7 cellular contexts compared by ENCODE assay signal in genomic region chr18:74342416-74343043, GRCh38. TPM values are rescaled to one million over a fixed set of nuclear protein-coding genes. Genes with fewer than 3 reads are reported as not detected.
A peak's percentile ranks its signal among the peaks of the same experiment; 100 is the strongest.
DNase-seq lines count a peak whose midpoint lies in the region; ATAC-seq and TF ChIP-seq lines count a peak whose summit lies in the region.

No MANE protein-coding gene starts in this region.

- CTCF ChIA-PET in PC-9 (lab: Charles Lee): interaction anchor here (0.7 to 1.2 kb wide), 8 partner anchors 143 to 434 kb away, joined by 3 to 9 read pairs (median 4); no protein-coding TSS in a partner anchor

- no peak overlapping the region for H3K27ac Mint-ChIP-seq in naive B cell

- H3K9me2 ChIP-seq in PC-9 (ENCODE audit: insufficient read depth): no peaks in the 10 kb centered on the region

- H3K27ac ChIP-seq in DND-41 (ENCODE audit: low read length): no peak overlapping the region
- H3K27ac ChIP-seq in PC-9: no peak overlapping the region
- no peak overlapping the region for H3K27ac ChIP-seq in dorsolateral prefrontal cortex

- H3K9me3 ChIP-seq in DND-41 (ENCODE audit: insufficient read depth, low read length, severe bottlenecking) (no peaks in the 10 kb centered on the region), PC-9 (ENCODE audit: insufficient read depth, low read depth) (no peaks in the 10 kb centered on the region)

- H3K36me3 Mint-ChIP-seq in naive B cell: no peaks in the 10 kb centered on the region

- POLR2A ChIA-PET in PC-9 (lab: Charles Lee; ENCODE audit: unreplicated experiment): no interaction called here

- no peak overlapping the region for H3K4me2 ChIP-seq in DND-41 (ENCODE audit: insufficient read depth, low read length)
- H3K4me2 ChIP-seq in PC-9: no peak overlapping the region

- peaks cover under 1 to 14% (median 10%) of the 10 kb centered on the region in 3 donors for H3K4me1 Mint-ChIP-seq in naive B cell

- H2AFZ ChIP-seq in DND-41 (ENCODE audit: low read depth, low read length): no peak overlapping the region
- H2AFZ ChIP-seq in PC-9: no peak overlapping the region

- intact Hi-C loops in PC-9 (cut with micrococcal nuclease; ENCODE audit: unreplicated experiment): loop anchor here (1.0 to 5.0 kb wide), 5 partner anchors 146 to 1690 kb away; no protein-coding TSS in a partner anchor
- intact Hi-C loops in dorsolateral prefrontal cortex (cut with DNase I): loop anchor here (2.0 to 5.0 kb wide), 3 partner anchors 100 to 260 kb away; no protein-coding TSS in a partner anchor

- H3F3A ChIP-seq in PC-9 (ENCODE audit: insufficient read depth, low read depth): no peaks in the 10 kb centered on the region

- no peaks in the 10 kb centered on the region for H4K20me1 ChIP-seq in DND-41 (ENCODE audit: insufficient read depth, low read length)
- no peaks in the 10 kb centered on the region for H4K20me1 ChIP-seq in PC-9 (ENCODE audit: insufficient read depth)

- no peaks in the 10 kb centered on the region for H3K4me1 ChIP-seq in DND-41 (ENCODE audit: insufficient read depth, low read length)
- H3K4me1 ChIP-seq in PC-9 (replicated peaks; ENCODE audit: insufficient read depth): no peaks in the 10 kb centered on the region

- H3K27me3 Mint-ChIP-seq in naive B cell: no peaks in the 10 kb centered on the region

- H3K27me3 ChIP-seq in DND-41 (ENCODE audit: insufficient read depth, low read length, poor library complexity) (peaks cover 26% of the 10 kb centered on the region), PC-9 (ENCODE audit: insufficient read depth, low read depth) (no peaks in the 10 kb centered on the region), dorsolateral prefrontal cortex (no peaks in the 10 kb centered on the region)

- H3K79me2 ChIP-seq in DND-41 (ENCODE audit: insufficient read depth, low read length): no peaks in the 10 kb centered on the region
- H3K79me2 ChIP-seq in PC-9 (ENCODE audit: low read depth): no peaks in the 10 kb centered on the region

- TF ChIP-seq CTCF in DND-41 (IDR thresholded peaks at IDR 0.05; ENCODE audit: borderline replicate concordance, extremely low read depth, low read length, poor library complexity, severe bottlenecking): peak; percentile 64
- peak; percentile 92 for TF ChIP-seq CTCF in PC-9 (conservative IDR thresholded peaks at IDR 0.05)
- TF ChIP-seq CTCF in dorsolateral prefrontal cortex (IDR thresholded peaks at IDR 0.05 in 54 of 56, conservative IDR thresholded peaks at IDR 0.05 in 2 of 56; ENCODE audit: low read depth in 1 of 56, partially characterized antibody in 56 of 56): peak; percentile 51 to 94 (median 80)

- H3K4me3 Mint-ChIP-seq in naive B cell: no peak overlapping the region

- DNase-seq in DND-41 (peak; percentile 13), PC-9 (peak; percentile 12 to 58), dorsolateral prefrontal cortex (peak in 1 of 10 donors; percentile 11), naive B cell (peak; percentile 52)

- ATAC-seq in DND-41 (ENCODE audit: insufficient read depth, low read depth) (no peak), HG03565 (IDR thresholded peaks at IDR 0.05; ENCODE audit: unreplicated experiment) (peak; percentile 59), naive B cell (ENCODE audit: low read depth in 2 of 2) (peak; percentile 34 to 39), HG03175 (IDR thresholded peaks at IDR 0.05; ENCODE audit: unreplicated experiment) (no peak), HG02884 (IDR thresholded peaks at IDR 0.05; ENCODE audit: unreplicated experiment) (no peak)

- H3K9ac ChIP-seq in DND-41 (ENCODE audit: low read depth, low read length): no peak overlapping the region

- H3K4me3 ChIP-seq in DND-41 (ENCODE audit: low read depth in 1 of 2, low read length in 2 of 2) (no peak overlapping the region), PC-9 (no peak overlapping the region), dorsolateral prefrontal cortex (no peak overlapping the region)

- no TSS peak for BruUV-seq in PC-9 (replicated peaks; lab: Mats Ljungman, UMichigan)

- H3K36me3 ChIP-seq in DND-41 (ENCODE audit: insufficient read depth, low read length) (no peaks in the 10 kb centered on the region), PC-9 (ENCODE audit: low read depth) (no peaks in the 10 kb centered on the region)

- no peaks in the 10 kb centered on the region for H3K9me3 Mint-ChIP-seq in naive B cell

RNA-seq across cellular contexts. Expression of gene C18orf63, which starts 26.9 kb away (rescaled TPM):
- total RNA-seq in PC-9 (2021) (not detected in 2 replicates), dorsolateral prefrontal cortex (under 1 TPM in 1 of 120 experiments, not detected in 119; 0.11 TPM)
- polyA plus RNA-seq in naive B cell (ENCODE audit: low read depth in 6 of 6): not detected

RNA-seq across cellular contexts. Expression of gene CYB5A, which starts 50.8 kb away (rescaled TPM):
- 105 and 109 TPM in 2 replicates for total RNA-seq in PC-9 (2021)
- 10 to 100 TPM; 20.0 to 49.0 (median 31.9) TPM for total RNA-seq in dorsolateral prefrontal cortex
- 100 to 1,000 TPM in 5 of 6 donors, 10 to 100 TPM in 1; 64.2 to 214 (median 151) TPM for polyA plus RNA-seq in naive B cell (ENCODE audit: low read depth in 6 of 6)

Comparison
In these comparisons a context has a peak if more than half of its experiments do, and no peak if none do; other contexts are left out.
1. ATAC-seq: peak in HG03565 (single experiment) and naive B cell (2 of 2); none in DND-41 (single experiment), HG03175 (single experiment) and HG02884 (single experiment).
2. Peak in every context shown above with its lines, with median percentiles within 50 percentile points of each other: CTCF ChIP-seq.